In genomic region chr2:126307740-126308139, GRCh38 we compare ENCODE assay signal across 24 cellular contexts.
"Had no signal": no experiment of that assay in that cellular context is flagged by ENCODE, and none has a peak within 500 bp of the region (broad histone marks: within the 10 kb centered on the region; RNA-seq: fewer than 3 reads in every experiment).

No MANE protein-coding gene starts in this region.

- H3K9me3 ChIP-seq: ascending aorta, lower lobe of right lung, right lobe of liver, stomach, suprapubic skin, transverse colon, vagina had no signal

- H3K4me3 Mint-ChIP-seq: activated CD8-positive, alpha-beta memory T cell treated with anti-CD3 and anti-CD28 coated beads, Interleukin-2, amount 10 ng/mL, durations not matched to agents 7 days and 5 days; activated CD8-positive, alpha-beta T cell treated with anti-CD3 and anti-CD28 coated beads for 36 hours; dendritic cell treated with granulocyte-macrophage colony-stimulating factor and Interleukin-4, amounts not matched to agents 40 ng/mL and 50 ng/mL, for 4 days; stimulated activated memory B cell treated with anti-CD40 and anti-IgM and Interleukin-4, amounts not matched to agents 10 μg/mL and 1 μg/mL and 100 μg/mL, for 72 hours had no signal

- ATAC-seq: activated CD8-positive, alpha-beta memory T cell treated with anti-CD3 and anti-CD28 coated beads, Interleukin-2, amount 10 ng/mL, durations not matched to agents 7 days and 5 days; activated CD8-positive, alpha-beta T cell treated with anti-CD3 and anti-CD28 coated beads for 36 hours; foreskin keratinocyte; lower lobe of right lung; stimulated activated memory B cell treated with anti-CD40 and anti-IgM and Interleukin-4, amounts not matched to agents 10 μg/mL and 1 μg/mL and 100 μg/mL, for 72 hours had no signal

- DNase-seq: activated CD4-positive, alpha-beta T cell treated with anti-CD3 and anti-CD28 coated beads, Interleukin-2, amount 10 ng/mL, durations not matched to agents 7 days and 5 days; activated CD4-positive, CD25-positive, alpha-beta regulatory T cell treated with anti-CD3 and anti-CD28 coated beads, Interleukin-2, amount 50 U/mL, for 72 hours; activated CD8-positive, alpha-beta memory T cell treated with anti-CD3 and anti-CD28 coated beads, Interleukin-2, amount 10 ng/mL, durations not matched to agents 7 days and 5 days; activated CD8-positive, alpha-beta T cell treated with anti-CD3 and anti-CD28 coated beads for 36 hours; activated effector memory CD4-positive, alpha-beta T cell treated with anti-CD3 and anti-CD28 coated beads, Interleukin-2, amount 50 U/mL, for 16 hours; activated naive CD4-positive, alpha-beta T cell treated with anti-CD3 and anti-CD28 coated beads, Interleukin-2, amount 50 U/mL, for 16 hours; activated T-cell treated with anti-CD3 and anti-CD28 coated beads for 4 hours; brain microvascular endothelial cell; caudate nucleus; effector CD4-positive, alpha-beta T cell; lower lobe of right lung; naive B cell; small intestine; stimulated activated CD4-positive, alpha-beta T cell treated with anti-CD3 and anti-CD28 coated beads, Interleukin-2, amount 100 ng/mL, for 24 hours; stomach; transverse colon had no signal

- H3K4me1 ChIP-seq: ascending aorta, foreskin keratinocyte, lower lobe of right lung, stomach, suprapubic skin, transverse colon, vagina had no signal

- H3K4me3 ChIP-seq: ascending aorta, lower lobe of right lung, right lobe of liver, stomach, suprapubic skin, transverse colon, vagina had no signal

- H3K9me3 Mint-ChIP-seq: activated CD4-positive, alpha-beta T cell treated with anti-CD3 and anti-CD28 coated beads, Interleukin-2, amount 10 ng/mL, durations not matched to agents 7 days and 5 days; activated CD8-positive, alpha-beta T cell treated with anti-CD3 and anti-CD28 coated beads for 36 hours; naive B cell; stimulated activated memory B cell treated with anti-CD40 and anti-IgM and Interleukin-4, amounts not matched to agents 10 μg/mL and 1 μg/mL and 100 μg/mL, for 72 hours had no signal

- H3K27ac Mint-ChIP-seq: activated CD4-positive, alpha-beta T cell treated with anti-CD3 and anti-CD28 coated beads, Interleukin-2, amount 10 ng/mL, durations not matched to agents 7 days and 5 days; activated CD8-positive, alpha-beta memory T cell treated with anti-CD3 and anti-CD28 coated beads, Interleukin-2, amount 10 ng/mL, durations not matched to agents 7 days and 5 days; activated CD8-positive, alpha-beta T cell treated with anti-CD3 and anti-CD28 coated beads for 36 hours; dendritic cell treated with granulocyte-macrophage colony-stimulating factor and Interleukin-4, amounts not matched to agents 40 ng/mL and 50 ng/mL, for 4 days; naive B cell; stimulated activated memory B cell treated with anti-CD40 and anti-IgM and Interleukin-4, amounts not matched to agents 10 μg/mL and 1 μg/mL and 100 μg/mL, for 72 hours had no signal

- H3K36me3 ChIP-seq: ascending aorta, brain microvascular endothelial cell, lower lobe of right lung, right lobe of liver, stomach, suprapubic skin, transverse colon, vagina had no signal

- H3K27me3 ChIP-seq: ascending aorta, brain microvascular endothelial cell, foreskin keratinocyte, right lobe of liver, stomach, suprapubic skin, transverse colon, vagina had no signal

- H3K4me1 Mint-ChIP-seq: activated CD4-positive, alpha-beta T cell treated with anti-CD3 and anti-CD28 coated beads, Interleukin-2, amount 10 ng/mL, durations not matched to agents 7 days and 5 days; activated CD8-positive, alpha-beta memory T cell treated with anti-CD3 and anti-CD28 coated beads, Interleukin-2, amount 10 ng/mL, durations not matched to agents 7 days and 5 days; naive B cell; stimulated activated memory B cell treated with anti-CD40 and anti-IgM and Interleukin-4, amounts not matched to agents 10 μg/mL and 1 μg/mL and 100 μg/mL, for 72 hours had no signal

- H3K36me3 Mint-ChIP-seq: activated CD8-positive, alpha-beta memory T cell treated with anti-CD3 and anti-CD28 coated beads, Interleukin-2, amount 10 ng/mL, durations not matched to agents 7 days and 5 days; naive B cell; stimulated activated memory B cell treated with anti-CD40 and anti-IgM and Interleukin-4, amounts not matched to agents 10 μg/mL and 1 μg/mL and 100 μg/mL, for 72 hours had no signal

- H3K27me3 Mint-ChIP-seq: activated CD4-positive, alpha-beta T cell treated with anti-CD3 and anti-CD28 coated beads, Interleukin-2, amount 10 ng/mL, durations not matched to agents 7 days and 5 days; activated CD8-positive, alpha-beta memory T cell treated with anti-CD3 and anti-CD28 coated beads, Interleukin-2, amount 10 ng/mL, durations not matched to agents 7 days and 5 days; dendritic cell treated with granulocyte-macrophage colony-stimulating factor and Interleukin-4, amounts not matched to agents 40 ng/mL and 50 ng/mL, for 4 days; naive B cell; stimulated activated memory B cell treated with anti-CD40 and anti-IgM and Interleukin-4, amounts not matched to agents 10 μg/mL and 1 μg/mL and 100 μg/mL, for 72 hours had no signal

- H3K27ac ChIP-seq: ascending aorta, brain microvascular endothelial cell, foreskin keratinocyte, lower lobe of right lung, right lobe of liver, stomach, suprapubic skin, transverse colon, vagina, VCaP had no signal
